In genomic region chr1:59718064-59718988, GRCh38 we compare ENCODE assay signal across 9 cellular contexts.
DNase-seq lines count a peak whose midpoint lies in the region; ATAC-seq and TF ChIP-seq lines count a peak whose summit lies in the region.
"Had no signal": no experiment of that assay in that cellular context is flagged by ENCODE, and none has a peak within 500 bp of the region (broad histone marks: within the 10 kb centered on the region; RNA-seq: fewer than 3 reads in every experiment).

No MANE protein-coding gene starts in this region.

- H3K4me1 ChIP-seq in RWPE2 (ENCODE audit: insufficient read depth, poor library complexity, severe bottlenecking) (no peaks in the 10 kb centered on the region), cardiac muscle cell (ENCODE audit: low read depth) (peaks cover 34% of the 10 kb centered on the region), transverse colon (no peaks in the 10 kb centered on the region)

- in situ Hi-C loops in transverse colon (cut with MboI; ENCODE audit: low pct_ligation_motif_present in 1 of 4, low pct_unique_long_range_greater_than_20kb in 1 of 4, low sequenced_read_pairs in 3 of 4), result loop anchor here in 3 of 4 donors (10.0 to 25.0 kb wide), 3 partner anchors 956 to 981 kb away; no protein-coding TSS in a partner anchor

- H3K4me1 Mint-ChIP-seq in activated T-cell treated with anti-CD3 and anti-CD28 coated beads, Interleukin-2, amount 50 U/mL, for 4 hours (ENCODE audit: low read depth), result no peaks in the 10 kb centered on the region

- H3K27me3 Mint-ChIP-seq in activated T-cell treated with anti-CD3 and anti-CD28 coated beads, Interleukin-2, amount 50 U/mL, for 4 hours (ENCODE audit: low read depth), result no peaks in the 10 kb centered on the region

- no peak for TF ChIP-seq POLR2A in transverse colon (IDR thresholded peaks at IDR 0.05)

- H3K27ac ChIP-seq in RWPE2 (ENCODE audit: poor library complexity, severe bottlenecking), result no peak overlapping the region
- H3K27ac ChIP-seq in cardiac muscle cell, result peak overlapping the region; percentile 77
- H3K27ac ChIP-seq in transverse colon, result no peak overlapping the region

- ATAC-seq in RWPE2 (ENCODE audit: low read depth) (no peak), HG02588 (IDR thresholded peaks at IDR 0.05; ENCODE audit: unreplicated experiment) (no peak), left colon (no peak)
- ATAC-seq in activated T-cell treated with anti-CD3 and anti-CD28 coated beads, Interleukin-2, amount 50 U/mL, for 4 hours, result no peak

- H3K4me3 ChIP-seq in RWPE2 (ENCODE audit: severe bottlenecking) (no peak overlapping the region), cardiac muscle cell (no peak overlapping the region), transverse colon (no peak overlapping the region)

- TF ChIP-seq CTCF in RWPE2 (IDR thresholded peaks at IDR 0.05; ENCODE audit: poor library complexity, severe bottlenecking) (peak; percentile 17), cardiac muscle cell (IDR thresholded peaks at IDR 0.05; ENCODE audit: low read depth, low read length) (peak; percentile 53), transverse colon (IDR thresholded peaks at IDR 0.05) (peak; percentile 13 to 37 (median 32))

- intact Hi-C loops in transverse colon (cut with DNase I; ENCODE audit: low total_unique reads), result no loop called here
- intact Hi-C loops in left colon (cut with DNase I, micrococcal nuclease), result no loop called here

- H3K9me3 Mint-ChIP-seq in activated T-cell treated with anti-CD3 and anti-CD28 coated beads, Interleukin-2, amount 50 U/mL, for 4 hours, result no peaks in the 10 kb centered on the region

- WGBS in transverse colon (ENCODE audit: low coverage in 1 of 2), 2 donors, result 73 to 77% methylated on average over 3 to 7 of the region's 7 CpGs

- no peak for TF ChIP-seq EP300 in transverse colon (IDR thresholded peaks at IDR 0.05; ENCODE audit: low read depth)

- H3K4me3 Mint-ChIP-seq in activated T-cell treated with anti-CD3 and anti-CD28 coated beads, Interleukin-2, amount 50 U/mL, for 4 hours, result no peak overlapping the region

- no peaks in the 10 kb centered on the region for H3K36me3 Mint-ChIP-seq in activated T-cell treated with anti-CD3 and anti-CD28 coated beads, Interleukin-2, amount 50 U/mL, for 4 hours (ENCODE audit: insufficient read depth)

- DNase-seq in NCI-H82 (lab: John Stamatoyannopoulos, UW), result peak; percentile 47
- no peak for DNase-seq in NCI-H82 treated with DMSO at 0.1 percent for 48 hours (lab: John Stamatoyannopoulos, UW; ENCODE audit: unreplicated experiment)
- no peak for DNase-seq in RWPE2 (ENCODE audit: low spot score)
- DNase-seq in cardiac muscle cell (ENCODE audit: low read depth in 1 of 2, low spot score in 1 of 2), result peak in 1 of 2 donors; percentile 61
- no peak for DNase-seq in transverse colon
- no peak for DNase-seq in left colon
- DNase-seq in activated T-cell treated with anti-CD3 and anti-CD28 coated beads, Interleukin-2, amount 50 U/mL, for 4 hours, result no peak
- DNase-seq: cerebellar nuclear complex had no signal

- H3K27me3 ChIP-seq in RWPE2 (ENCODE audit: insufficient read depth, poor library complexity, severe bottlenecking) (no peaks in the 10 kb centered on the region), cardiac muscle cell (no peaks in the 10 kb centered on the region), transverse colon (no peaks in the 10 kb centered on the region)

- H3K9me3 ChIP-seq in RWPE2 (ENCODE audit: severe bottlenecking), result no peaks in the 10 kb centered on the region
- H3K9me3 ChIP-seq in cardiac muscle cell (ENCODE audit: low read depth), result no peaks in the 10 kb centered on the region
- no peaks in the 10 kb centered on the region for H3K9me3 ChIP-seq in transverse colon

- no peaks in the 10 kb centered on the region for H3K36me3 ChIP-seq in RWPE2 (ENCODE audit: low read depth)
- H3K36me3 ChIP-seq in cardiac muscle cell, result no peaks in the 10 kb centered on the region
- H3K36me3 ChIP-seq in transverse colon, result no peaks in the 10 kb centered on the region
